1 cellular context compared by ENCODE assay signal in genomic region chr10:65032867-65033769, GRCh38.
TF ChIP-seq lines count a peak whose summit lies in the region.

No MANE protein-coding gene starts in this region.

TF ChIP-seq in HepG2, 621 proteins besides CTCF, POLR2A, EP300 and RAD21 (continued from another document):
- TF ChIP-seq, protein P1, sequence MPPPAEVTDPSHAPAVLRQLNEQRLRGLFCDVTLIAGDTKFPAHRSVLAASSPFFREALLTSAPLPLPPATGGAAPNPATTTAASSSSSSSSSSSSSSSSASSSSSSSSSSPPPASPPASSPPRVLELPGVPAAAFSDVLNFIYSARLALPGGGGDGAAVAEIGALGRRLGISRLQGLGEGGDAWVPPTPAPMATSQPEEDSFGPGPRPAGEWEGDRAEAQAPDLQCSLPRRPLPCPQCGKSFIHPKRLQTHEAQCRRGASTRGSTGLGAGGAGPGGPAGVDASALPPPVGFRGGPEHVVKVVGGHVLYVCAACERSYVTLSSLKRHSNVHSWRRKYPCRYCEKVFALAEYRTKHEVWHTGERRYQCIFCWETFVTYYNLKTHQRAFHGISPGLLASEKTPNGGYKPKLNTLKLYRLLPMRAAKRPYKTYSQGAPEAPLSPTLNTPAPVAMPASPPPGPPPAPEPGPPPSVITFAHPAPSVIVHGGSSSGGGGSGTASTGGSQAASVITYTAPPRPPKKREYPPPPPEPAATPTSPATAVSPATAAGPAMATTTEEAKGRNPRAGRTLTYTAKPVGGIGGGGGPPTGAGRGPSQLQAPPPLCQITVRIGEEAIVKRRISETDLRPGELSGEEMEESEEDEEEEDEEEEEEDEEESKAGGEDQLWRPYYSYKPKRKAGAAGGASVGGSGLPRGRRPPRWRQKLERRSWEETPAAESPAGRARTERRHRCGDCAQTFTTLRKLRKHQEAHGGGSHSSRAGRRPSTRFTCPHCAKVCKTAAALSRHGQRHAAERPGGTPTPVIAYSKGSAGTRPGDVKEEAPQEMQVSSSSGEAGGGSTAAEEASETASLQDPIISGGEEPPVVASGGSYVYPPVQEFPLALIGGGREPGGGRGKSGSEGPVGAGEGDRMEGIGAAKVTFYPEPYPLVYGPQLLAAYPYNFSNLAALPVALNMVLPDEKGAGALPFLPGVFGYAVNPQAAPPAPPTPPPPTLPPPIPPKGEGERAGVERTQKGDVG (CRISPR knock-in tag; IDR thresholded peaks at IDR 0.05; ENCODE audit: borderline replicate concordance): no peak
- TF ChIP-seq REL (CRISPR knock-in tag; conservative IDR thresholded peaks at IDR 0.05): no peak
